ENCODE assay signal across 21 cellular contexts in the genomic region with DNA sequence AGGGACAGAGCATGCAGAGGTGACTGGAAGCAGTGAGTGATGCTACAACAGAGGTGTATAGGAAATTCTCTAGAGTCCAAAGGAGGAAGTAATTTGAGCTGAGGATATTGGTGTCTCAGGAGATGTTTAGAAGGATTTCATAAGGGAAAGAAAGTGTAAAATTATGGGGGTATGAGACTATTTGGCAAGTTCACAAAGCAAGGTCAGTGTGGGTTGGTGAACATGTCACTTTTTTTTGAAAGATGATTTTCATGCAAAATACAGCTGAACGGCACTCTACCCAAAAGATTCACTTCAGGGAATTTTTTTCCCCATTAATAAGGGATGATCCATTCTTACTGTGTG. TPM values are rescaled to one million over a fixed set of nuclear protein-coding genes. Genes with fewer than 3 reads are reported as not detected.
"Had no signal": no experiment of that assay in that cellular context is flagged by ENCODE, and none has a peak within 500 bp of the region (broad histone marks: within the 10 kb centered on the region; RNA-seq: fewer than 3 reads in every experiment).

No MANE protein-coding gene starts in this region.

- H3K9me3 ChIP-seq: gastroesophageal sphincter, left ventricle myocardium inferior, mucosa of descending colon, upper lobe of left lung, vagina had no signal

- H3K27ac ChIP-seq: brain microvascular endothelial cell, hepatocyte, upper lobe of left lung, vagina had no signal

- H2AFZ ChIP-seq: hepatocyte had no signal

- H3K36me3 ChIP-seq: left ventricle myocardium inferior, upper lobe of left lung, vagina had no signal

- H3K79me2 ChIP-seq: hepatocyte had no signal

- H3K27me3 ChIP-seq: brain microvascular endothelial cell, gastroesophageal sphincter, hepatocyte, upper lobe of left lung, vagina had no signal

- H3K4me3 ChIP-seq: gastroesophageal sphincter, hepatocyte, left ventricle myocardium inferior, lung, mucosa of descending colon, smooth muscle cell, upper lobe of left lung, vagina had no signal

- H3K4me1 ChIP-seq: upper lobe of left lung, vagina had no signal

- H3K4me2 ChIP-seq: hepatocyte, smooth muscle cell had no signal

RNA-seq across cellular contexts. Expression of gene HMGCS2, which starts 24.1 kb away (rescaled TPM):
- total RNA-seq: activated CD4-positive, alpha-beta T cell treated with anti-CD3 and anti-CD28 coated beads for 36 hours; activated CD8-positive, alpha-beta memory T cell treated with anti-CD3 and anti-CD28 coated beads, Interleukin-2, amount 10 ng/mL, durations not matched to agents 7 days and 5 days; activated CD8-positive, alpha-beta T cell treated with anti-CD3 and anti-CD28 coated beads, Interleukin-2, amount 10 ng/mL, durations not matched to agents 7 days and 5 days; astrocyte; endothelial cell of umbilical vein; fibroblast of lung; fibroblast of villous mesenchyme; myocyte; natural killer cell treated with Interleukin-12 subunit alpha and Interleukin-12 subunit beta and Interleukin-15 and Interleukin-18, amount 100 ng/mL, for 72 hours; osteoblast; posterior vena cava; smooth muscle cell; T-helper 2 cell treated with Interferon-gamma antibody and Interleukin-4, amounts not matched to agents 100 ng/mL and 5 ng/mL, for 36 hours had no signal
- polyA plus RNA-seq: endothelial cell of umbilical vein, fibroblast of lung, smooth muscle cell had no signal
